Comparison of ENCODE assay signal across 9 cellular contexts in genomic region chr12:41254004-41254403, GRCh38.
"Had no signal": no experiment of that assay in that cellular context is flagged by ENCODE, and none has a peak within 500 bp of the region (broad histone marks: within the 10 kb centered on the region; RNA-seq: fewer than 3 reads in every experiment).

No MANE protein-coding gene starts in this region.

- H3K27me3 Mint-ChIP-seq: IgD-negative memory B cell had no signal

- H3K9ac ChIP-seq: GM23248 had no signal

- H3K4me1 Mint-ChIP-seq: IgD-negative memory B cell had no signal

- H3K36me3 ChIP-seq: HAP-1 had no signal

- H2AFZ ChIP-seq: GM23248 had no signal

- ATAC-seq: HCT116 had no signal

- DNase-seq: GOT3, H7, HFFc6, KG1 had no signal

- H3K4me3 ChIP-seq: GM23248, HAP-1 had no signal

- H3K4me3 Mint-ChIP-seq: HFFc6, IgD-negative memory B cell had no signal

- H3K27ac Mint-ChIP-seq: HFFc6, IgD-negative memory B cell had no signal

- H3K4me1 ChIP-seq: HAP-1 had no signal

- H3K27ac ChIP-seq: GM23248, HL-60 had no signal

- H3K9me3 ChIP-seq: HAP-1 had no signal
